16 cellular contexts compared by ENCODE assay signal in the genomic region with DNA sequence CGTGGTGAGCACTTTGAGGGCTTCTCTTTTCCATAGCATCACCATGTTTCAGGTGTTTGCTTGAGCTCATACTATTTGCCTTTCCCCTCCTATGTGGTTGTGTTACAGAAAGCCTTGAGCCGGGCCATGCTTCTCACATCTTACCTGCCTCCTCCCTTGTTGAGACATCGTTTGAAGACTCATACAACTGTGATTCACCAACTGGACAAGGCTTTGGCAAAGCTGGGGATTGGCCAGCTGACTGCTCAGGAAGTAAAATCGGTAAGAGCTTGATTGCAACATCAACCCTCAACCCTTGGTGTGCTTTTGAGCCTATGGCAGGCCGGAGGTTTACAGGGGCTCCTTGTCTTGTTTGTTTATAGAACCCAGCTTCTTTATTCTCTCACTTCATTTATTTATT. TPM values are rescaled to one million over a fixed set of nuclear protein-coding genes. Genes with fewer than 3 reads are reported as not detected.
DNase-seq lines count a peak whose midpoint lies in the region; ATAC-seq and TF ChIP-seq lines count a peak whose summit lies in the region.
"Had no signal": no experiment of that assay in that cellular context is flagged by ENCODE, and none has a peak within 500 bp of the region (broad histone marks: within the 10 kb centered on the region; RNA-seq: fewer than 3 reads in every experiment).

No MANE protein-coding gene starts in this region.

- no peak for TF ChIP-seq CTCF in BE2C (IDR thresholded peaks at IDR 0.05; ENCODE audit: low read depth, low read length)

- peaks cover 43% of the 10 kb centered on the region for H3K36me3 Mint-ChIP-seq in activated naive CD4-positive, alpha-beta T cell treated with anti-CD3 and anti-CD28 coated beads, Interleukin-2, amount 10 ng/mL, durations not matched to agents 7 days and 5 days

- no peak overlapping the region for H3K27ac Mint-ChIP-seq in activated naive CD4-positive, alpha-beta T cell treated with anti-CD3 and anti-CD28 coated beads, Interleukin-2, amount 10 ng/mL, durations not matched to agents 7 days and 5 days

- H3K4me1 Mint-ChIP-seq in activated naive CD4-positive, alpha-beta T cell treated with anti-CD3 and anti-CD28 coated beads, Interleukin-2, amount 10 ng/mL, durations not matched to agents 7 days and 5 days: peaks cover 6% of the 10 kb centered on the region

- no peak overlapping the region for H3K4me3 ChIP-seq in BE2C (ENCODE audit: low read depth, low read length)
- H3K4me3 ChIP-seq: dorsolateral prefrontal cortex had no signal

- no peaks in the 10 kb centered on the region for H3K9me3 Mint-ChIP-seq in activated naive CD4-positive, alpha-beta T cell treated with anti-CD3 and anti-CD28 coated beads, Interleukin-2, amount 10 ng/mL, durations not matched to agents 7 days and 5 days
- H3K9me3 Mint-ChIP-seq: CD8-positive, alpha-beta T cell had no signal

- no peaks in the 10 kb centered on the region for H3K27me3 Mint-ChIP-seq in activated naive CD4-positive, alpha-beta T cell treated with anti-CD3 and anti-CD28 coated beads, Interleukin-2, amount 10 ng/mL, durations not matched to agents 7 days and 5 days

- DNase-seq in ELR (ENCODE audit: low read depth) (peak; percentile 88), M059J (ENCODE audit: low read depth) (peak; percentile 59), amniotic epithelial cell (ENCODE audit: low read depth) (peak; percentile 95), left lobe of liver (ENCODE audit: low spot score) (no peak), BE2C (no peak), GDM1 (lab: John Stamatoyannopoulos, UW) (no peak)
- no peak for DNase-seq in activated naive CD4-positive, alpha-beta T cell treated with anti-CD3 and anti-CD28 coated beads, Interleukin-2, amount 10 ng/mL, durations not matched to agents 7 days and 5 days
- no peak for DNase-seq in activated naive CD4-positive, alpha-beta T cell (lab: John Stamatoyannopoulos, UW)
- DNase-seq: activated CD8-positive, alpha-beta memory T cell treated with anti-CD3 and anti-CD28 coated beads, Interleukin-2, amount 50 U/mL, for 48 hours; amniotic stem cell; CD8-positive, alpha-beta T cell; dorsolateral prefrontal cortex; glutamatergic neuron; left colon; NCI-H187 treated with DMSO at 0.1 percent for 48 hours; WERI-Rb-1 had no signal

- H3K4me1 ChIP-seq in BE2C: no peaks in the 10 kb centered on the region

- peaks cover 73% of the 10 kb centered on the region for H3K36me3 ChIP-seq in BE2C

- CTCF ChIA-PET in activated naive CD4-positive, alpha-beta T cell treated with anti-CD3 and anti-CD28 coated beads, Interleukin-2, amount 10 ng/mL, durations not matched to agents 7 days and 5 days (lab: Charles Lee): interaction anchor here (1.6 kb wide), 1 partner anchor 197 kb away, joined by 6 read pairs; no protein-coding TSS in a partner anchor

- H3K27me3 ChIP-seq in BE2C: no peaks in the 10 kb centered on the region
- H3K27me3 ChIP-seq: dorsolateral prefrontal cortex had no signal

- no peak overlapping the region for H3K4me3 Mint-ChIP-seq in activated naive CD4-positive, alpha-beta T cell treated with anti-CD3 and anti-CD28 coated beads, Interleukin-2, amount 10 ng/mL, durations not matched to agents 7 days and 5 days
- H3K4me3 Mint-ChIP-seq: CD8-positive, alpha-beta T cell had no signal

- ATAC-seq in left lobe of liver: peak; percentile 40
- ATAC-seq: CD8-positive, alpha-beta T cell; left colon had no signal

- H3K9me3 ChIP-seq in BE2C: no peaks in the 10 kb centered on the region

RNA-seq across cellular contexts. Expression of a gene that starts 8.1 kb away (rescaled TPM):
- total RNA-seq in M059J (2014; rRNA removed; shearing (Covaris generic)): 33.0 and 40.3 TPM in 2 replicates
- 36.6 TPM for total RNA-seq in left lobe of liver
- polyA plus RNA-seq in BE2C (2012; ENCODE audit: insufficient read depth, insufficient read length, low read depth): 36.7 TPM

RNA-seq across cellular contexts. Expression of a gene that starts 27.2 kb away (rescaled TPM):
- 12.6 and 16.8 TPM in 2 replicates for total RNA-seq in M059J (2014; rRNA removed; shearing (Covaris generic))
- 5.7 TPM for total RNA-seq in left lobe of liver
- polyA plus RNA-seq in BE2C (2012; ENCODE audit: insufficient read depth, insufficient read length, low read depth): 31.9 TPM

RNA-seq across cellular contexts. Expression of a gene that starts 30.1 kb away (rescaled TPM):
- 13.7 and 17.9 TPM in 2 replicates for total RNA-seq in M059J (2014; rRNA removed; shearing (Covaris generic))
- 31.2 TPM for total RNA-seq in left lobe of liver
- 29.9 TPM for polyA plus RNA-seq in BE2C (2012; ENCODE audit: insufficient read depth, insufficient read length, low read depth)

Comparison
In these comparisons a context has a peak if more than half of its experiments do, and no peak if none do; other contexts are left out.
1. DNase-seq: peak in ELR (single experiment), M059J (single experiment) and amniotic epithelial cell (single experiment); none in left lobe of liver (single experiment), activated naive CD4-positive, alpha-beta T cell treated with anti-CD3 and anti-CD28 coated beads, Interleukin-2, amount 10 ng/mL, durations not matched to agents 7 days and 5 days (single experiment), BE2C (single experiment), GDM1 (single experiment) and activated naive CD4-positive, alpha-beta T cell (0 of 4).